14 cellular contexts compared by ENCODE assay signal in genomic region chr11:116958246-116958645, GRCh38.
DNase-seq lines count a peak whose midpoint lies in the region; ATAC-seq and TF ChIP-seq lines count a peak whose summit lies in the region.
"Had no signal": no experiment of that assay in that cellular context is flagged by ENCODE, and none has a peak within 500 bp of the region (broad histone marks: within the 10 kb centered on the region; RNA-seq: fewer than 3 reads in every experiment).

No MANE protein-coding gene starts in this region.

- no peak for DNase-seq in CD4-positive, alpha-beta T cell
- DNase-seq in IMR-90: no peak
- DNase-seq in mammary epithelial cell: peak; percentile 35
- DNase-seq in naive B cell: no peak
- DNase-seq in SIG-M5 treated with dmso at 0.1 percent for 504 hours (lab: John Stamatoyannopoulos, UW; ENCODE audit: unreplicated experiment): no peak
- DNase-seq in NCI-H187 treated with DMSO at 0.1 percent for 48 hours (lab: John Stamatoyannopoulos, UW): no peak
- no peak for DNase-seq in spleen
- DNase-seq: activated B cell treated with CpG ODN at 0.5 μM for 24 hours, BE2C, cerebellar nuclear complex, NCI-H1048, occipital lobe had no signal

- H2BK5ac ChIP-seq in IMR-90 (ENCODE audit: low read depth, low read length, poor library complexity, severe bottlenecking): no peak overlapping the region

- H3K56ac ChIP-seq in IMR-90 (ENCODE audit: extremely low read depth, insufficient read depth, low read length): no peak overlapping the region

- no peaks in the 10 kb centered on the region for H3K27me3 ChIP-seq in CD4-positive, alpha-beta T cell (ENCODE audit: control insufficient read depth, insufficient read depth, low read length)
- H3K27me3 ChIP-seq in IMR-90 (ENCODE audit: control insufficient read depth, insufficient read depth, low read length) (no peaks in the 10 kb centered on the region), mammary epithelial cell (ENCODE audit: insufficient read depth, low read length) (no peaks in the 10 kb centered on the region), spleen (replicated peaks in 1 of 7) (no peaks in the 10 kb centered on the region)
- H3K27me3 ChIP-seq: BE2C had no signal

- 0 out of 2 replicates have a peak overlapping the region, but pooled peaks have one; percentile 21 for H4K91ac ChIP-seq in IMR-90 (ENCODE audit: insufficient read depth, low read depth, low read length)

- in situ Hi-C loops in IMR-90 (cut with MboI; ENCODE audit: low sequenced_read_pairs) (no loop called here), mammary epithelial cell (cut with MboI; ENCODE audit: low sequenced_read_pairs in 2 of 2) (no loop called here)

- peak overlapping the region; percentile 1 for H3K27ac Mint-ChIP-seq in CD4-positive, alpha-beta T cell
- peak overlapping the region; percentile 2 to 81 (median 27) for H3K27ac Mint-ChIP-seq in naive B cell
- H3K27ac Mint-ChIP-seq: activated B cell treated with CpG ODN at 0.5 μM for 24 hours; activated naive CD4-positive, alpha-beta T cell treated with anti-CD3 and anti-CD28 coated beads, Interleukin-2, amount 50 U/mL, for 24 hours had no signal

- H3K4me2 ChIP-seq in IMR-90 (ENCODE audit: low read depth, low read length) (no peak overlapping the region), mammary epithelial cell (ENCODE audit: insufficient read depth, low read depth, low read length) (no peak overlapping the region)

- H4K20me1 ChIP-seq in IMR-90 (ENCODE audit: insufficient read depth, low read length) (peaks cover 8% of the 10 kb centered on the region; the same call in 1 of the 2 replicates), mammary epithelial cell (ENCODE audit: insufficient read depth, low read length) (no peaks in the 10 kb centered on the region)

- H3K36me3 Mint-ChIP-seq in CD4-positive, alpha-beta T cell (ENCODE audit: low read depth): peaks cover 41% of the 10 kb centered on the region
- H3K36me3 Mint-ChIP-seq in naive B cell: peaks cover 6 to 8% of the 10 kb centered on the region in 2 donors

- H3K27me3 Mint-ChIP-seq in CD4-positive, alpha-beta T cell: no peaks in the 10 kb centered on the region
- H3K27me3 Mint-ChIP-seq in naive B cell: no peaks in the 10 kb centered on the region
- H3K27me3 Mint-ChIP-seq: activated B cell treated with CpG ODN at 0.5 μM for 24 hours; activated naive CD4-positive, alpha-beta T cell treated with anti-CD3 and anti-CD28 coated beads, Interleukin-2, amount 50 U/mL, for 24 hours had no signal

- no peak overlapping the region for H4K8ac ChIP-seq in IMR-90 (ENCODE audit: low read depth in 2 of 2, low read length in 2 of 2)

- no peak overlapping the region for H3K9ac ChIP-seq in IMR-90 (ENCODE audit: low read depth, low read length)
- H3K9ac ChIP-seq in mammary epithelial cell (ENCODE audit: insufficient read depth, low read length): no peak overlapping the region

- H3K14ac ChIP-seq in IMR-90 (replicated peaks; ENCODE audit: low read depth, low read length): no peak overlapping the region

- ATAC-seq in CD4-positive, alpha-beta T cell (ENCODE audit: poor library complexity): no peak
- ATAC-seq in IMR-90 (ENCODE audit: low read depth) (no peak), naive B cell (ENCODE audit: low read depth in 2 of 2) (no peak), GM21360 (IDR thresholded peaks at IDR 0.05; ENCODE audit: unreplicated experiment) (no peak)

- H3K4me1 Mint-ChIP-seq in CD4-positive, alpha-beta T cell (ENCODE audit: low read depth): peaks cover 80% of the 10 kb centered on the region
- peaks cover 45 to 77% (median 53%) of the 10 kb centered on the region in 3 donors for H3K4me1 Mint-ChIP-seq in naive B cell

- H3K9me3 Mint-ChIP-seq in CD4-positive, alpha-beta T cell: no peaks in the 10 kb centered on the region
- no peaks in the 10 kb centered on the region for H3K9me3 Mint-ChIP-seq in naive B cell
- H3K9me3 Mint-ChIP-seq: activated B cell treated with CpG ODN at 0.5 μM for 24 hours; activated naive CD4-positive, alpha-beta T cell treated with anti-CD3 and anti-CD28 coated beads, Interleukin-2, amount 50 U/mL, for 24 hours had no signal

- H3K4me3 ChIP-seq in IMR-90 (ENCODE audit: insufficient read depth, low read depth, low read length) (no peak overlapping the region), mammary epithelial cell (replicated peaks in 1 of 3; ENCODE audit: insufficient read depth in 1 of 3, low read depth in 2 of 3, low read length in 3 of 3) (no peak overlapping the region), spleen (no peak overlapping the region)

- intact Hi-C loops in CD4-positive, alpha-beta T cell (cut with DNase I, micrococcal nuclease): no loop called here
- intact Hi-C loops in IMR-90 (cut with micrococcal nuclease) (no loop called here), mammary epithelial cell (cut with micrococcal nuclease) (loop anchor here (2.0 kb wide), 1 partner anchor 27 kb away; no protein-coding TSS in a partner anchor), spleen (cut with DNase I; ENCODE audit: low total_unique reads) (no loop called here)

- no peak for TF ChIP-seq RAD21 in IMR-90 (IDR thresholded peaks at IDR 0.05; ENCODE audit: low read length)

- POLR2A ChIA-PET in CD4-positive, alpha-beta T cell (lab: Charles Lee): interaction anchor here (0.6 to 1.9 kb wide), 3 partner anchors 28 to 78 kb away, joined by 3 to 6 read pairs (median 5); no protein-coding TSS in a partner anchor
- POLR2A ChIA-PET in IMR-90 (lab: Charles Lee; ENCODE audit: unreplicated experiment): no interaction called here

- TF ChIP-seq CTCF in CD4-positive, alpha-beta T cell (IDR thresholded peaks at IDR 0.05): no peak
- TF ChIP-seq CTCF in IMR-90 (conservative IDR thresholded peaks at IDR 0.05; ENCODE audit: low read depth, low read length) (no peak), mammary epithelial cell (conservative IDR thresholded peaks at IDR 0.05 in 1 of 2, IDR thresholded peaks at IDR 0.05 in 1 of 2; ENCODE audit: extremely low read depth in 1 of 2, insufficient read depth in 1 of 2, low read depth in 1 of 2, low read length in 2 of 2) (no peak), spleen (IDR thresholded peaks at IDR 0.05 in 8 of 11, conservative IDR thresholded peaks at IDR 0.05 in 3 of 11) (no peak)

- no peak overlapping the region for H3K27ac ChIP-seq in CD4-positive, alpha-beta T cell (ENCODE audit: low read depth, low read length)
- H3K27ac ChIP-seq in IMR-90 (ENCODE audit: insufficient read depth, low read length) (no peak overlapping the region), mammary epithelial cell (ENCODE audit: insufficient read depth, low read depth, low read length) (no peak overlapping the region), spleen (no peak overlapping the region)

- 55% methylated on average over 2 of the region's 3 CpGs; no CpG with 5 or more reads in 1 of the 2 experiments for WGBS in IMR-90 (ENCODE audit: extremely low coverage in 2 of 2, insufficient read length in 1 of 2), 2 experiments
- 73% methylated on average over 3 of the region's 3 CpGs for WGBS in mammary epithelial cell (ENCODE audit: low coverage, missing lambda C conversion rate)
- WGBS in spleen, 5 donors: 73 to 87% (median 77%) methylated on average over 3 of the region's 3 CpGs

- H3K36me3 ChIP-seq in IMR-90 (ENCODE audit: control insufficient read depth, insufficient read depth, low read length): peaks cover 4% of the 10 kb centered on the region; the same call in 1 of the 2 replicates
- peaks cover 2% of the 10 kb centered on the region for H3K36me3 ChIP-seq in mammary epithelial cell (ENCODE audit: insufficient read depth, low read length)
- peaks cover 0 to 37% (median 6%) of the 10 kb centered on the region in 6 donors for H3K36me3 ChIP-seq in spleen

- peak overlapping the region; percentile 60; the same call in 1 of the 2 replicates for H3K23ac ChIP-seq in IMR-90 (ENCODE audit: low read depth, low read length)

- no peak overlapping the region for H4K5ac ChIP-seq in IMR-90 (ENCODE audit: low read depth, low read length)

- H3K18ac ChIP-seq in IMR-90 (ENCODE audit: low read depth, low read length): no peak overlapping the region

- H2BK15ac ChIP-seq in IMR-90 (ENCODE audit: low read depth, low read length): no peak overlapping the region

- dilution Hi-C loops in IMR-90 (cut with HindIII; ENCODE audit: low sequenced_read_pairs, unreplicated experiment): no loop called here
- dilution Hi-C loops in mammary epithelial cell (cut with HindIII; ENCODE audit: low sequenced_read_pairs): loop anchor here (5.0 kb wide), 1 partner anchor 44 kb away; no protein-coding TSS in a partner anchor

- TF ChIP-seq POLR2A in IMR-90 (IDR thresholded peaks at IDR 0.05; ENCODE audit: low read depth, low read length): no peak
- no peak for TF ChIP-seq POLR2A in spleen (IDR thresholded peaks at IDR 0.05)

- peaks cover 4% of the 10 kb centered on the region for H3K4me1 ChIP-seq in IMR-90 (ENCODE audit: control insufficient read depth, insufficient read depth, low read length)
- H3K4me1 ChIP-seq in mammary epithelial cell (ENCODE audit: insufficient read depth, low read length): peaks cover 29% of the 10 kb centered on the region
- H3K4me1 ChIP-seq in spleen: peaks cover 5 to 97% (median 38%) of the 10 kb centered on the region in 6 donors

- 0 out of 2 replicates have a peak overlapping the region, but pooled peaks have one; percentile 16 for H3K4ac ChIP-seq in IMR-90 (ENCODE audit: low read depth, low read length)

- no peak overlapping the region for H2BK20ac ChIP-seq in IMR-90 (ENCODE audit: low read depth, low read length)

- CTCF ChIA-PET in CD4-positive, alpha-beta T cell (lab: Charles Lee): interaction anchor here (0.7 to 1.0 kb wide), 3 partner anchors 11 to 74 kb away, joined by 3 to 4 read pairs (median 3); no protein-coding TSS in a partner anchor
- CTCF ChIA-PET in IMR-90 (lab: Yijun Ruan, JAX) (interaction anchor here (0.5 kb wide), 1 partner anchor 1519 kb away, joined by 3 read pairs; no protein-coding TSS in a partner anchor), mammary epithelial cell (lab: Charles Lee; ENCODE audit: low non-redundant PET) (no interaction called here)

- H2AFZ ChIP-seq in IMR-90 (replicated peaks; ENCODE audit: low read length, poor library complexity): no peak overlapping the region
- no peak overlapping the region for H2AFZ ChIP-seq in mammary epithelial cell (ENCODE audit: low read depth, low read length)

- H2BK120ac ChIP-seq in IMR-90 (ENCODE audit: low read depth, low read length): no peak overlapping the region

- H3K4me3 Mint-ChIP-seq in CD4-positive, alpha-beta T cell: no peak overlapping the region
- H3K4me3 Mint-ChIP-seq in naive B cell: no peak overlapping the region
- H3K4me3 Mint-ChIP-seq: activated B cell treated with CpG ODN at 0.5 μM for 24 hours; activated naive CD4-positive, alpha-beta T cell treated with anti-CD3 and anti-CD28 coated beads, Interleukin-2, amount 50 U/mL, for 24 hours had no signal

- BruUV-seq in IMR-90 (replicated peaks; lab: Mats Ljungman, UMichigan): no TSS peak
- BruUV-seq in mammary epithelial cell (replicated peaks; lab: Mats Ljungman, UMichigan): no TSS peak

- H2AK5ac ChIP-seq in IMR-90 (ENCODE audit: low read depth, low read length): peak overlapping the region; percentile 30; the same call in 1 of the 2 replicates

- H3K79me1 ChIP-seq in IMR-90 (ENCODE audit: low read depth in 1 of 2, low read length in 2 of 2): peaks cover 17 to 32% of the 10 kb centered on the region in 2 experiments

- H3K9me1 ChIP-seq in IMR-90 (ENCODE audit: insufficient read depth, low read length): peaks cover 10% of the 10 kb centered on the region

- no peaks in the 10 kb centered on the region for H3K9me3 ChIP-seq in CD4-positive, alpha-beta T cell (ENCODE audit: control insufficient read depth, low read length)
- H3K9me3 ChIP-seq in IMR-90 (ENCODE audit: control insufficient read depth, insufficient read depth, low read length): no peaks in the 10 kb centered on the region
- no peaks in the 10 kb centered on the region for H3K9me3 ChIP-seq in mammary epithelial cell (replicated peaks; ENCODE audit: insufficient read depth, low read length)
- H3K9me3 ChIP-seq in spleen: no peaks in the 10 kb centered on the region
- H3K9me3 ChIP-seq: BE2C had no signal

- H2AK9ac ChIP-seq in IMR-90 (replicated peaks; ENCODE audit: low read depth, low read length, poor library complexity): no peak overlapping the region

- H3K79me2 ChIP-seq in mammary epithelial cell (ENCODE audit: insufficient read depth, low read length): peaks cover 37% of the 10 kb centered on the region
